8 cellular contexts compared by ENCODE assay signal in the genomic region with DNA sequence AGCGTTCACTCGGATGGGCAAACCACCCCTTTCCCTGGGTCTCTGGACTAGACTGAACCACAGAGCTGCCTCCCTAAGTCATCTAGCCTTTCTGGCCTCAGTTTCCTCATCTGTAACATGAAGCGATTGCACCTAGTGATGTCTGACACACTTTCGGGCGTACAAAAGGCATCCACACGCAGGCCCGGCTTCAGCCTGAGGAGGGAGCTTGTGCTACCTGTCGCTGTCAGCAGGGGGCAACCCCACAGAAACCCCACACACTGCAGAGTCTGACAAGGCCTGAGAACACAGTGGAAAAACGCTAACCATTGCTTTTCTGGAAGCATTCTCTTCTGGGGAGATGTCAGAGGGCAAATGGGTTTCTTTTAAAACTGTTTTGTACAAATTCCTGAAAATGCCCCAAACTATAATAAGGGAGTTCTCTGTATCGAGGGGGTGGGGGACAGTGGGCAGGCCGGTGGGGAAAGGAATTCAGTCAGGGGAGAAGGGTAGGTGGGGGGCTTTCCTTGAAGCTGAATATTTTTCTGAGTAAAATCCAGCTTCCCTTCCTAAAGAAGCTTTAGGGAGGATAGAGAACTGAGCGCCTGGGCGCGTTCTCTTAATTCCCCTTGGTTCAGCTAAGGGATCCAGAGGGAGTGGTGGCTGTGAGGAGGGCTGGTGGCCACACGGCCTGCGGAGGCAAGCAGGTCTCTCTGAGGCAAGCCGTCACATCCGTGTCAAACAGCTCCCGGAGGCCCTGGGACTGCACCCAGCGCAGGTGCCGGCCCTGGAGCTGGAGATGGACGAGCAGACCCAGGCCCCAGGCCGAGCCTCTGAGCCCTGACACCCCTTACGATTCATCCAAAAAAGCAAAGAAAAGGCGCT. TPM values are rescaled to one million over a fixed set of nuclear protein-coding genes. Genes with fewer than 3 reads are reported as not detected.
DNase-seq lines count a peak whose midpoint lies in the region; ATAC-seq, FAIRE-seq and TF ChIP-seq lines count a peak whose summit lies in the region.

No MANE protein-coding gene starts in this region.

- H3K4me1 ChIP-seq in BE2C = no peaks in the 10 kb centered on the region
- H3K4me1 ChIP-seq in foreskin keratinocyte = no peaks in the 10 kb centered on the region
- H3K4me1 ChIP-seq in pancreas = no peaks in the 10 kb centered on the region

- no peaks in the 10 kb centered on the region for H3K36me3 Mint-ChIP-seq in activated T-cell treated with anti-CD3 and anti-CD28 coated beads, Interleukin-2, amount 50 U/mL, for 24 hours (ENCODE audit: low read depth)

- FAIRE-seq in pancreas (lab: Jason Lieb, UNC) = no peak

- no peak overlapping the region for H3K27ac Mint-ChIP-seq in activated T-cell treated with anti-CD3 and anti-CD28 coated beads, Interleukin-2, amount 50 U/mL, for 24 hours

- no peaks in the 10 kb centered on the region for H3K4me1 Mint-ChIP-seq in activated T-cell treated with anti-CD3 and anti-CD28 coated beads, Interleukin-2, amount 50 U/mL, for 24 hours (ENCODE audit: low read depth)

- 44 to 49% methylated on average over 25 of the region's 25 CpGs for WGBS in pancreas, 2 donors

- TF ChIP-seq CTCF in BE2C (IDR thresholded peaks at IDR 0.05; ENCODE audit: low read depth, low read length) (peak; percentile 70), foreskin keratinocyte (conservative IDR thresholded peaks at IDR 0.05) (peak; percentile 80), pancreas (IDR thresholded peaks at IDR 0.05) (peak; percentile 50 to 65 (median 61))

- H3K36me3 ChIP-seq in BE2C (no peaks in the 10 kb centered on the region), pancreas (no peaks in the 10 kb centered on the region)

- ATAC-seq in GM18868 (IDR thresholded peaks at IDR 0.05; ENCODE audit: unreplicated experiment) = peak; percentile 96
- peak; percentile 82 for ATAC-seq in HG03175 (IDR thresholded peaks at IDR 0.05; ENCODE audit: unreplicated experiment)
- peak; percentile 90 for ATAC-seq in foreskin keratinocyte
- peak; percentile 93 to 95 (median 94) for ATAC-seq in pancreas
- ATAC-seq in HG03039 (IDR thresholded peaks at IDR 0.05; ENCODE audit: unreplicated experiment) = no peak

- peak; percentile 36 for DNase-seq in BE2C
- DNase-seq in OCI-M1 (lab: John Stamatoyannopoulos, UW) = peak; percentile 68
- peak; percentile 71 for DNase-seq in activated T-cell treated with anti-CD3 and anti-CD28 coated beads, Interleukin-2, amount 50 U/mL, for 24 hours
- peak in 1 of 2 donors; percentile 33 for DNase-seq in foreskin keratinocyte
- peak; percentile 40 to 81 (median 66) for DNase-seq in pancreas

- intact Hi-C loops in pancreas (cut with DNase I) = no loop called here

- no peak overlapping the region for H3K27ac ChIP-seq in foreskin keratinocyte
- no peak overlapping the region for H3K27ac ChIP-seq in pancreas

- H3K27me3 Mint-ChIP-seq in activated T-cell treated with anti-CD3 and anti-CD28 coated beads, Interleukin-2, amount 50 U/mL, for 24 hours = no peaks in the 10 kb centered on the region

- no peaks in the 10 kb centered on the region for H3K27me3 ChIP-seq in BE2C
- H3K27me3 ChIP-seq in foreskin keratinocyte = peaks cover 2% of the 10 kb centered on the region
- H3K27me3 ChIP-seq in pancreas = no peaks in the 10 kb centered on the region

- H3K4me3 Mint-ChIP-seq in activated T-cell treated with anti-CD3 and anti-CD28 coated beads, Interleukin-2, amount 50 U/mL, for 24 hours = no peak overlapping the region

- no peaks in the 10 kb centered on the region for H3K9me3 Mint-ChIP-seq in activated T-cell treated with anti-CD3 and anti-CD28 coated beads, Interleukin-2, amount 50 U/mL, for 24 hours

- H3K4me3 ChIP-seq in BE2C (ENCODE audit: low read depth, low read length) = no peak overlapping the region
- H3K4me3 ChIP-seq in pancreas = no peak overlapping the region

- H3K9me3 ChIP-seq in BE2C (no peaks in the 10 kb centered on the region), pancreas (no peaks in the 10 kb centered on the region)

RNA-seq across cellular contexts. Expression of a gene that starts 0.6 kb away (rescaled TPM):
- polyA plus RNA-seq in BE2C (2012; ENCODE audit: insufficient read depth, insufficient read length, low read depth) = not detected
- total RNA-seq in foreskin keratinocyte (not detected in 2 replicates), pancreas (under 1 TPM in 4 of 6 donors, not detected in 2; 0.09 to 0.46 (median 0.18) TPM)
- polyA plus RNA-seq in foreskin keratinocyte (not detected in 2 replicates), pancreas (under 1 TPM; 0.09 to 0.15 TPM)
